1 cellular context compared by ENCODE assay signal in genomic region chr14:70600382-70601157, GRCh38.
TF ChIP-seq lines count a peak whose summit lies in the region.

TSS of gene MED6 (minus strand) at chr14:70600655. CDS start at chr14:70600637, 18 bp downstream.

TF ChIP-seq in K562, 482 proteins besides CTCF, POLR2A, EP300 and RAD21 (continued from another document and continues in another):
- peak; percentile 47; the same call in 1 of the 2 replicates for TF ChIP-seq POLR2H (tag; IDR thresholded peaks at IDR 0.05; ENCODE audit: low read depth)
- peak; percentile 49 for TF ChIP-seq PRDM10 (IDR thresholded peaks at IDR 0.05; ENCODE audit: partially characterized antibody)
- no peak for TF ChIP-seq UBTF (IDR thresholded peaks at IDR 0.05; ENCODE audit: borderline replicate concordance in 1 of 2, low read depth in 2 of 2, low read length in 2 of 2)
- no peak for TF ChIP-seq PRMT5 (CRISPR knock-in tag; IDR thresholded peaks at IDR 0.05)
- peak; percentile 98 for TF ChIP-seq CREM (IDR thresholded peaks at IDR 0.05; ENCODE audit: low read depth)
- peak; percentile 46; the same call in 1 of the 2 replicates for TF ChIP-seq EP400 (IDR thresholded peaks at IDR 0.05)
- no peak for TF ChIP-seq PHTF2 (CRISPR knock-in tag; IDR thresholded peaks at IDR 0.05)
- no peak for TF ChIP-seq BCOR (IDR thresholded peaks at IDR 0.05)
- no peak for TF ChIP-seq MAFF (IDR thresholded peaks at IDR 0.05; ENCODE audit: low read length)
- TF ChIP-seq SIN3B (IDR thresholded peaks at IDR 0.05; ENCODE audit: low read depth): peak; percentile 96
- no peak for TF ChIP-seq SNRNP70 (optimal IDR thresholded peaks at IDR 0.05; ENCODE audit: low read depth, low read length)
- TF ChIP-seq NFRKB (IDR thresholded peaks at IDR 0.05; ENCODE audit: low read depth): peak; percentile 66
- TF ChIP-seq PHF8 (IDR thresholded peaks at IDR 0.05; ENCODE audit: borderline replicate concordance, low read length): peak; percentile 73; the same call in 1 of the 2 replicates
- peak; percentile 22 for TF ChIP-seq HNRNPK (IDR thresholded peaks at IDR 0.05; ENCODE audit: low read depth, low read length, poor library complexity, severe bottlenecking)
- peak; percentile 70 for TF ChIP-seq POLR2AphosphoS5 (IDR thresholded peaks at IDR 0.05; ENCODE audit: control insufficient read depth, insufficient read depth, low read depth, low read length)
- TF ChIP-seq TAF9B (IDR thresholded peaks at IDR 0.05; ENCODE audit: partially characterized antibody): peak; percentile 40
- no peak for TF ChIP-seq ASH1L (IDR thresholded peaks at IDR 0.05; ENCODE audit: borderline replicate concordance, low read depth, partially characterized antibody)
- TF ChIP-seq RBFOX2 (IDR thresholded peaks at IDR 0.05; ENCODE audit: low read depth, low read length): peak; percentile 36; the same call in 1 of the 2 replicates
- no peak for TF ChIP-seq ZBTB5 (IDR thresholded peaks at IDR 0.05)
- TF ChIP-seq SIX5 (IDR thresholded peaks at IDR 0.05; ENCODE audit: borderline replicate concordance in 1 of 2, insufficient read depth in 1 of 2, low read depth in 1 of 2, low read length in 2 of 2): peak in 1 of 2 experiments; percentile 24; a peak in 1 of 4 replicates
- peak; percentile 72 for TF ChIP-seq TAF1 (IDR thresholded peaks at IDR 0.05; ENCODE audit: control insufficient read depth, extremely low read depth, insufficient read depth, low read length, severe bottlenecking)
- TF ChIP-seq PKNOX1 (IDR thresholded peaks at IDR 0.05): no peak
- TF ChIP-seq E2F8 (IDR thresholded peaks at IDR 0.05; ENCODE audit: low read depth, partially characterized antibody): peak; percentile 56
- no peak for TF ChIP-seq HSF4 (CRISPR knock-in tag; IDR thresholded peaks at IDR 0.05; ENCODE audit: borderline replicate concordance)
- TF ChIP-seq CREB1 (IDR thresholded peaks at IDR 0.05): peak; percentile 95
- TF ChIP-seq CREB1 (CRISPR knock-in tag; IDR thresholded peaks at IDR 0.05): peak; percentile 92
- TF ChIP-seq C11orf30 (IDR thresholded peaks at IDR 0.05; ENCODE audit: low read depth): peak; percentile 99
- TF ChIP-seq AFF1 (IDR thresholded peaks at IDR 0.05; ENCODE audit: low read depth in 1 of 2, partially characterized antibody in 2 of 2): peak in 1 of 2 experiments; percentile 60
- peak; percentile 76 for TF ChIP-seq SUPT5H (IDR thresholded peaks at IDR 0.05)
- no peak for TF ChIP-seq ZNF175 (CRISPR knock-in tag; IDR thresholded peaks at IDR 0.05; ENCODE audit: low read depth)
- TF ChIP-seq ZNF766 (CRISPR knock-in tag; conservative IDR thresholded peaks at IDR 0.05): peak; percentile 59; the same call in 1 of the 2 replicates
- no peak for TF ChIP-seq TRIM28 (IDR thresholded peaks at IDR 0.05)
- peak; percentile 80 for TF ChIP-seq ELF1 (tag; IDR thresholded peaks at IDR 0.05)
- peak; percentile 28; the same call in 1 of the 2 replicates for TF ChIP-seq EGR1 (conservative IDR thresholded peaks at IDR 0.05)
- peak; percentile 65; the same call in 1 of the 2 replicates for TF ChIP-seq TAF7 (tag; IDR thresholded peaks at IDR 0.05)
- no peak for TF ChIP-seq RBM22 (IDR thresholded peaks at IDR 0.05; ENCODE audit: low read depth, low read length, poor library complexity, severe bottlenecking)
- peak in 1 of 2 experiments; percentile 73; a peak in 2 of 4 replicates for TF ChIP-seq TBL1XR1 (IDR thresholded peaks at IDR 0.05; ENCODE audit: low read length in 2 of 2)
- peak; percentile 97 for TF ChIP-seq PHF20 (IDR thresholded peaks at IDR 0.05; ENCODE audit: partially characterized antibody)
- no peak for TF ChIP-seq ZNF282 (CRISPR knock-in tag; IDR thresholded peaks at IDR 0.05)
- peak; percentile 78 to 81 for TF ChIP-seq NRF1 (conservative IDR thresholded peaks at IDR 0.05 in 1 of 2, IDR thresholded peaks at IDR 0.05 in 1 of 2)
- TF ChIP-seq NBN (IDR thresholded peaks at IDR 0.05; ENCODE audit: low read depth): no peak
- TF ChIP-seq CBX1 (IDR thresholded peaks at IDR 0.05; ENCODE audit: low read depth): no peak
- TF ChIP-seq CREB5 (CRISPR knock-in tag; IDR thresholded peaks at IDR 0.05): no peak
- TF ChIP-seq EWSR1 (IDR thresholded peaks at IDR 0.05; ENCODE audit: borderline replicate concordance, low read depth, partially characterized antibody): no peak
- no peak for TF ChIP-seq ELF4 (CRISPR knock-in tag; IDR thresholded peaks at IDR 0.05)
- 0 out of 2 replicates have a peak, but pooled peaks have one; percentile 66 for TF ChIP-seq ELF2 (CRISPR knock-in tag; IDR thresholded peaks at IDR 0.05)
- no peak for TF ChIP-seq ETV1 (tag; conservative IDR thresholded peaks at IDR 0.05; ENCODE audit: low read depth)
- TF ChIP-seq NR1H2 (CRISPR knock-in tag; IDR thresholded peaks at IDR 0.05): no peak
- peak; percentile 39 for TF ChIP-seq RBBP5 (IDR thresholded peaks at IDR 0.05; ENCODE audit: borderline replicate concordance, insufficient read depth, low read length, poor library complexity, severe bottlenecking)
- no peak for TF ChIP-seq HNRNPH1 (optimal IDR thresholded peaks at IDR 0.05; ENCODE audit: low read depth, low read length)
